Comparison of ENCODE assay signal across 8 cellular contexts in genomic region chr12:14364583-14365271, GRCh38. TPM values are rescaled to one million over a fixed set of nuclear protein-coding genes. Genes with fewer than 3 reads are reported as not detected.
DNase-seq lines count a peak whose midpoint lies in the region; TF ChIP-seq lines count a peak whose summit lies in the region.

No MANE protein-coding gene starts in this region.

- WGBS in suprapubic skin: 92% methylated on average over 8 of the region's 8 CpGs

- no peaks in the 10 kb centered on the region for H3K27me3 Mint-ChIP-seq in T-helper 1 cell treated with Interleukin-12 subunit alpha and Interleukin-12 subunit beta and Interleukin-4 antibody, amounts not matched to agents 30 μg/mL and 1 μg/mL, for 36 hours (ENCODE audit: low read depth)
- peaks cover 5% of the 10 kb centered on the region for H3K27me3 Mint-ChIP-seq in activated naive CD8-positive, alpha-beta T cell treated with anti-CD3 and anti-CD28 coated beads for 36 hours

- peaks cover 11% of the 10 kb centered on the region for H3K36me3 Mint-ChIP-seq in T-helper 1 cell treated with Interleukin-12 subunit alpha and Interleukin-12 subunit beta and Interleukin-4 antibody, amounts not matched to agents 30 μg/mL and 1 μg/mL, for 36 hours (ENCODE audit: low read depth)
- H3K36me3 Mint-ChIP-seq in activated naive CD8-positive, alpha-beta T cell treated with anti-CD3 and anti-CD28 coated beads for 36 hours: peaks cover 19% of the 10 kb centered on the region

- no peak for TF ChIP-seq EP300 in suprapubic skin (IDR thresholded peaks at IDR 0.05)

- no peaks in the 10 kb centered on the region for H3K36me3 ChIP-seq in kidney epithelial cell (ENCODE audit: control insufficient read depth, insufficient read depth, low read length)
- peaks cover 5% of the 10 kb centered on the region for H3K36me3 ChIP-seq in suprapubic skin

- H3K27ac Mint-ChIP-seq in T-helper 1 cell treated with Interleukin-12 subunit alpha and Interleukin-12 subunit beta and Interleukin-4 antibody, amounts not matched to agents 30 μg/mL and 1 μg/mL, for 36 hours: peak overlapping the region; percentile 95
- peak overlapping the region; percentile 96 for H3K27ac Mint-ChIP-seq in activated naive CD8-positive, alpha-beta T cell treated with anti-CD3 and anti-CD28 coated beads for 36 hours

- H3K27ac ChIP-seq in suprapubic skin: peak overlapping the region; percentile 99

- peaks cover 23% of the 10 kb centered on the region for H3K4me1 Mint-ChIP-seq in T-helper 1 cell treated with Interleukin-12 subunit alpha and Interleukin-12 subunit beta and Interleukin-4 antibody, amounts not matched to agents 30 μg/mL and 1 μg/mL, for 36 hours (ENCODE audit: low read depth)
- peaks cover 28% of the 10 kb centered on the region for H3K4me1 Mint-ChIP-seq in activated naive CD8-positive, alpha-beta T cell treated with anti-CD3 and anti-CD28 coated beads for 36 hours

- no peak for TF ChIP-seq POLR2A in suprapubic skin (IDR thresholded peaks at IDR 0.05)

- DNase-seq in T-helper 1 cell (no peak), kidney epithelial cell (ENCODE audit: low read depth) (no peak), suprapubic skin (ENCODE audit: low spot score in 2 of 2) (no peak), NCI-H226 (no peak), cerebellar cortex (ENCODE audit: low spot score) (no peak), NCI-H69 (lab: John Stamatoyannopoulos, UW) (no peak)
- DNase-seq in activated naive CD8-positive, alpha-beta T cell treated with anti-CD3 and anti-CD28 coated beads for 36 hours: no peak

- peak overlapping the region; percentile 88 for H3K4me3 Mint-ChIP-seq in T-helper 1 cell treated with Interleukin-12 subunit alpha and Interleukin-12 subunit beta and Interleukin-4 antibody, amounts not matched to agents 30 μg/mL and 1 μg/mL, for 36 hours
- peak overlapping the region; percentile 84 for H3K4me3 Mint-ChIP-seq in activated naive CD8-positive, alpha-beta T cell treated with anti-CD3 and anti-CD28 coated beads for 36 hours

- H3K9me3 ChIP-seq in suprapubic skin: no peaks in the 10 kb centered on the region

- H3K4me3 ChIP-seq in kidney epithelial cell (ENCODE audit: low read depth, low read length) (peak overlapping the region; percentile 80), suprapubic skin (peak overlapping the region; percentile 68)

- TF ChIP-seq CTCF in kidney epithelial cell (IDR thresholded peaks at IDR 0.05; ENCODE audit: insufficient read depth, low read length, poor library complexity, severe bottlenecking) (no peak), suprapubic skin (IDR thresholded peaks at IDR 0.05) (no peak)

- H3K4me1 ChIP-seq in suprapubic skin: peaks cover 22% of the 10 kb centered on the region

- peaks cover 4% of the 10 kb centered on the region for H3K9me3 Mint-ChIP-seq in T-helper 1 cell treated with Interleukin-12 subunit alpha and Interleukin-12 subunit beta and Interleukin-4 antibody, amounts not matched to agents 30 μg/mL and 1 μg/mL, for 36 hours
- peaks cover 3% of the 10 kb centered on the region for H3K9me3 Mint-ChIP-seq in activated naive CD8-positive, alpha-beta T cell treated with anti-CD3 and anti-CD28 coated beads for 36 hours

- H3K27me3 ChIP-seq in kidney epithelial cell (ENCODE audit: control insufficient read depth, insufficient read depth, low read length): no peaks in the 10 kb centered on the region
- H3K27me3 ChIP-seq in suprapubic skin: no peaks in the 10 kb centered on the region

RNA-seq across cellular contexts. Expression of gene ATF7IP, which starts 0.8 kb away (rescaled TPM):
- total RNA-seq in activated naive CD8-positive, alpha-beta T cell treated with anti-CD3 and anti-CD28 coated beads for 36 hours: 10 to 100 TPM; 67.9 to 72.7 TPM
- 23.4 and 28.5 TPM in 2 replicates for total RNA-seq in kidney epithelial cell
- 10 to 100 TPM; 41.0 to 79.6 (median 59.2) TPM for total RNA-seq in suprapubic skin
